In genomic region chr19:41563847-41564514, GRCh38 we compare ENCODE assay signal across 8 cellular contexts. TPM values are rescaled to one million over a fixed set of nuclear protein-coding genes. Genes with fewer than 3 reads are reported as not detected.
DNase-seq lines count a peak whose midpoint lies in the region; FAIRE-seq and TF ChIP-seq lines count a peak whose summit lies in the region.

No MANE protein-coding gene starts in this region.

- H3K4me1 ChIP-seq in SJCRH30 (peaks cover 13% of the 10 kb centered on the region), breast epithelium (peaks cover 0 to 3% of the 10 kb centered on the region in 2 donors), rectal smooth muscle tissue (ENCODE audit: control insufficient read depth, insufficient read depth, low read length) (no peaks in the 10 kb centered on the region), small intestine (ENCODE audit: control insufficient read depth in 2 of 2, insufficient read depth in 1 of 2, low read depth in 1 of 2, low read length in 1 of 2) (no peaks in the 10 kb centered on the region)

- no peak overlapping the region for H3K9ac ChIP-seq in rectal smooth muscle tissue (ENCODE audit: low read length)

- H3K27ac ChIP-seq in SJCRH30 = peak overlapping the region; percentile 54
- H3K27ac ChIP-seq in breast epithelium = no peak overlapping the region
- no peak overlapping the region for H3K27ac ChIP-seq in rectal smooth muscle tissue (ENCODE audit: low read depth, low read length)
- no peak overlapping the region for H3K27ac ChIP-seq in small intestine (ENCODE audit: low read depth in 1 of 2, low read length in 1 of 2)

- no peak for TF ChIP-seq POLR2A in breast epithelium (IDR thresholded peaks at IDR 0.05)

- WGBS in small intestine, 3 donors = 13 to 26% (median 22%) methylated on average over 19 of the region's 19 CpGs

- no peaks in the 10 kb centered on the region; the same call in 1 of the 2 replicates for H3K27me3 ChIP-seq in SJCRH30
- H3K27me3 ChIP-seq in breast epithelium = peaks cover 11 to 38% of the 10 kb centered on the region in 2 donors
- peaks cover 19% of the 10 kb centered on the region for H3K27me3 ChIP-seq in rectal smooth muscle tissue (ENCODE audit: control insufficient read depth, insufficient read depth, low read length)
- peaks cover 0 to 4% of the 10 kb centered on the region in 2 donors for H3K27me3 ChIP-seq in small intestine (ENCODE audit: control insufficient read depth in 2 of 2, insufficient read depth in 2 of 2, low read length in 2 of 2)

- H3K9me3 ChIP-seq in SJCRH30 (replicated peaks) = 0 out of 2 replicates have a peak, but pooled peaks cover 4% of the 10 kb centered on the region
- no peaks in the 10 kb centered on the region for H3K9me3 ChIP-seq in breast epithelium
- H3K9me3 ChIP-seq in small intestine (ENCODE audit: control insufficient read depth, low read depth) = no peaks in the 10 kb centered on the region

- H3K4me3 ChIP-seq in SJCRH30 (peak overlapping the region; percentile 57), breast epithelium (peak overlapping the region in 2 of 3 donors; percentile 7 to 52), rectal smooth muscle tissue (ENCODE audit: low read length) (peak overlapping the region; percentile 19), small intestine (ENCODE audit: low read depth in 1 of 2, low read length in 2 of 2) (no peak overlapping the region)

- DNase-seq in DMS153 (lab: John Stamatoyannopoulos, UW) (peak; percentile 15), DMS153 treated with DMSO at 0.1 percent for 48 hours (lab: John Stamatoyannopoulos, UW; ENCODE audit: unreplicated experiment) (no peak), SJCRH30 (no peak), breast epithelium (ENCODE audit: low spot score in 2 of 2) (no peak), NCI-H524 (lab: John Stamatoyannopoulos, UW) (no peak), middle frontal gyrus (ENCODE audit: extremely low spot score, low spot score) (no peak), small intestine (no peak)

- no peak for TF ChIP-seq CTCF in breast epithelium (IDR thresholded peaks at IDR 0.05)

- no peak for FAIRE-seq in small intestine (lab: Jason Lieb, UNC)

- H3K36me3 ChIP-seq in SJCRH30 (no peaks in the 10 kb centered on the region), breast epithelium (no peaks in the 10 kb centered on the region), rectal smooth muscle tissue (ENCODE audit: control insufficient read depth, insufficient read depth, low read length) (no peaks in the 10 kb centered on the region), small intestine (ENCODE audit: control insufficient read depth in 2 of 2, insufficient read depth in 2 of 2, low read length in 2 of 2) (no peaks in the 10 kb centered on the region)

- intact Hi-C loops in breast epithelium (cut with DNase I; ENCODE audit: low total_unique reads) = no loop called here

RNA-seq across cellular contexts. Expression of gene CEACAM21, which starts 12.0 kb away (rescaled TPM):
- total RNA-seq in SJCRH30 (2014; rRNA removed; shearing (Covaris generic)) = 5.5 and 5.6 TPM in 2 replicates
- total RNA-seq in breast epithelium = under 1 TPM; 0.44 to 0.66 (median 0.64) TPM
- polyA plus RNA-seq in small intestine = 1 to 10 TPM in 2 of 3 donors, not detected in 1; 1.9 to 4.6 TPM

Comparison
In these comparisons a context has a peak if more than half of its experiments do, and no peak if none do; other contexts are left out.
1. H3K4me3 ChIP-seq: peak in SJCRH30 (single experiment), breast epithelium (2 of 3) and rectal smooth muscle tissue (single experiment); none in small intestine (0 of 2).